15 cellular contexts compared by ENCODE assay signal in genomic region chr11:2998073-2998850, GRCh38. TPM values are rescaled to one million over a fixed set of nuclear protein-coding genes. Genes with fewer than 3 reads are reported as not detected.
DNase-seq lines count a peak whose midpoint lies in the region; ATAC-seq and TF ChIP-seq lines count a peak whose summit lies in the region.
"Had no signal": no experiment of that assay in that cellular context is flagged by ENCODE, and none has a peak within 500 bp of the region (broad histone marks: within the 10 kb centered on the region; RNA-seq: fewer than 3 reads in every experiment).

No MANE protein-coding gene starts in this region.

- POLR2A ChIA-PET in Caco-2 (lab: Charles Lee) (interaction anchor here (0.6 to 0.7 kb wide), 2 partner anchors 590 to 621 kb away, joined by 4 to 7 read pairs; no protein-coding TSS in a partner anchor), HEK293 (lab: Yijun Ruan, JAX) (interaction anchor here (0.6 kb wide), 1 partner anchor 69 kb away, joined by 4 read pairs; the partner anchor contains the start of gene PHLDA2)

- no peaks in the 10 kb centered on the region for H3K4me1 ChIP-seq in Caco-2
- peaks cover 3% of the 10 kb centered on the region; the same call in 1 of the 2 replicates for H3K4me1 ChIP-seq in HEK293 (ENCODE audit: control insufficient read depth, insufficient read depth, low read length)
- H3K4me1 ChIP-seq in RWPE2 (ENCODE audit: insufficient read depth, poor library complexity, severe bottlenecking): peaks cover 22% of the 10 kb centered on the region
- H3K4me1 ChIP-seq in mucosa of descending colon (ENCODE audit: low read depth): no peaks in the 10 kb centered on the region
- H3K4me1 ChIP-seq in esophagus muscularis mucosa: peaks cover 22 to 28% (median 26%) of the 10 kb centered on the region in 4 donors

- H3K27ac ChIP-seq in HEK293 (ENCODE audit: extremely low read depth, low read depth, low read length) (no peak overlapping the region), RWPE2 (ENCODE audit: poor library complexity, severe bottlenecking) (peak overlapping the region; percentile 36), esophagus muscularis mucosa (replicated peaks in 1 of 4) (no peak overlapping the region)
- H3K27ac ChIP-seq: ascending aorta, right atrium auricular region, SJSA1 had no signal

- H3K27ac Mint-ChIP-seq in Caco-2 (ENCODE audit: unreplicated experiment): no peak overlapping the region
- H3K27ac Mint-ChIP-seq: T-helper 2 cell treated with Interferon-gamma antibody and Interleukin-4, amounts not matched to agents 5 μg/mL and 100 μg/mL, for 36 hours had no signal

- no peak overlapping the region for H3K4me3 Mint-ChIP-seq in Caco-2 (ENCODE audit: unreplicated experiment)
- H3K4me3 Mint-ChIP-seq: T-helper 2 cell treated with Interferon-gamma antibody and Interleukin-4, amounts not matched to agents 5 μg/mL and 100 μg/mL, for 36 hours had no signal

- 85% methylated on average over 6 of the region's 7 CpGs for WGBS in esophagus muscularis mucosa

- BruUV-seq in Caco-2 (replicated peaks; lab: Mats Ljungman, UMichigan): TSS peak; percentile 21

- CTCF ChIA-PET in Caco-2 (lab: Charles Lee): interaction anchor here (0.6 kb wide), 1 partner anchor 533 kb away, joined by 5 read pairs; no protein-coding TSS in a partner anchor
- CTCF ChIA-PET in HEK293 (lab: Yijun Ruan, JAX): interaction anchor here (2.1 kb wide), 1 partner anchor 93 kb away, joined by 7 read pairs; no protein-coding TSS in a partner anchor

- intact Hi-C loops in Caco-2 (cut with micrococcal nuclease; ENCODE audit: unreplicated experiment) (no loop called here), mucosa of descending colon (cut with DNase I, micrococcal nuclease) (no loop called here), esophagus muscularis mucosa (cut with DNase I) (no loop called here)

- DNase-seq in Caco-2: no peak
- DNase-seq in RWPE2 (ENCODE audit: low spot score): no peak
- DNase-seq in mucosa of descending colon: peak in 1 of 3 donors; percentile 78
- DNase-seq in EL: no peak
- no peak for DNase-seq in kidney glomerular epithelial cell (lab: John Stamatoyannopoulos, UW)
- DNase-seq in esophagus muscularis mucosa (ENCODE audit: extremely low spot score): no peak
- DNase-seq: BE2C, foreskin melanocyte, IMR-90, left cardiac atrium had no signal

- H3K27me3 ChIP-seq in Caco-2 (replicated peaks; ENCODE audit: control insufficient read depth, insufficient read depth, low read length) (no peaks in the 10 kb centered on the region), RWPE2 (ENCODE audit: insufficient read depth, poor library complexity, severe bottlenecking) (no peaks in the 10 kb centered on the region), esophagus muscularis mucosa (no peaks in the 10 kb centered on the region)
- H3K27me3 ChIP-seq: ascending aorta, BE2C, right atrium auricular region, SJSA1 had no signal

- no peaks in the 10 kb centered on the region for H3K9me3 Mint-ChIP-seq in Caco-2 (ENCODE audit: unreplicated experiment)
- H3K9me3 Mint-ChIP-seq: T-helper 2 cell treated with Interferon-gamma antibody and Interleukin-4, amounts not matched to agents 5 μg/mL and 100 μg/mL, for 36 hours had no signal

- TF ChIP-seq EP300 in esophagus muscularis mucosa (IDR thresholded peaks at IDR 0.05): no peak

- no peaks in the 10 kb centered on the region; the same call in 1 of the 2 replicates for H3K36me3 ChIP-seq in Caco-2 (ENCODE audit: control insufficient read depth, insufficient read depth, low read length)
- peaks cover 0 to 35% of the 10 kb centered on the region in 2 experiments; a peak in 1 of 3 replicates for H3K36me3 ChIP-seq in HEK293 (ENCODE audit: control insufficient read depth in 2 of 2, insufficient read depth in 1 of 2, low read length in 2 of 2)
- peaks cover 40% of the 10 kb centered on the region for H3K36me3 ChIP-seq in RWPE2 (ENCODE audit: low read depth)
- H3K36me3 ChIP-seq in mucosa of descending colon (ENCODE audit: low read depth): no peaks in the 10 kb centered on the region
- peaks cover 13 to 40% (median 33%) of the 10 kb centered on the region in 4 donors for H3K36me3 ChIP-seq in esophagus muscularis mucosa

- TF ChIP-seq CTCF in Caco-2 (IDR thresholded peaks at IDR 0.05; ENCODE audit: insufficient read depth in 1 of 2, low read depth in 1 of 2, low read length in 1 of 2, severe bottlenecking in 1 of 2, unreplicated experiment in 1 of 2) (no peak), HEK293 (tag by site-specific recombination; IDR thresholded peaks at IDR 0.05) (no peak), RWPE2 (IDR thresholded peaks at IDR 0.05; ENCODE audit: poor library complexity, severe bottlenecking) (no peak), mucosa of descending colon (IDR thresholded peaks at IDR 0.05) (no peak), esophagus muscularis mucosa (IDR thresholded peaks at IDR 0.05) (no peak)

- H3K4me3 ChIP-seq in Caco-2 (ENCODE audit: low read depth, low read length) (no peak overlapping the region), HEK293 (ENCODE audit: low read depth, low read length) (no peak overlapping the region), RWPE2 (ENCODE audit: severe bottlenecking) (no peak overlapping the region), mucosa of descending colon (no peak overlapping the region), esophagus muscularis mucosa (no peak overlapping the region)
- H3K4me3 ChIP-seq: ascending aorta, right atrium auricular region, SJSA1 had no signal

- H3K27me3 Mint-ChIP-seq in Caco-2 (ENCODE audit: insufficient read depth, unreplicated experiment): no peaks in the 10 kb centered on the region

- H3K9me3 ChIP-seq in Caco-2 (no peaks in the 10 kb centered on the region), HEK293 (ENCODE audit: control insufficient read depth, insufficient read depth, low read depth, low read length) (no peaks in the 10 kb centered on the region), RWPE2 (ENCODE audit: severe bottlenecking) (no peaks in the 10 kb centered on the region), mucosa of descending colon (no peaks in the 10 kb centered on the region), esophagus muscularis mucosa (no peaks in the 10 kb centered on the region)
- H3K9me3 ChIP-seq: ascending aorta, BE2C, right atrium auricular region, SJSA1 had no signal

- no peak for ATAC-seq in RWPE2 (ENCODE audit: low read depth)
- ATAC-seq in mucosa of descending colon: peak; percentile 92
- ATAC-seq: left cardiac atrium had no signal

- peaks cover 57% of the 10 kb centered on the region for H3K36me3 Mint-ChIP-seq in Caco-2 (ENCODE audit: insufficient read depth, unreplicated experiment)

- no peak for TF ChIP-seq POLR2A in esophagus muscularis mucosa (IDR thresholded peaks at IDR 0.05; ENCODE audit: low read depth)

- H3K4me1 Mint-ChIP-seq in Caco-2 (ENCODE audit: low read depth, unreplicated experiment): no peaks in the 10 kb centered on the region

TF ChIP-seq in HEK293, 187 proteins besides CTCF, POLR2A, EP300 and RAD21:
- TF ChIP-seq SP7 (tag by site-specific recombination; IDR thresholded peaks at IDR 0.05) (peak; percentile 57; the same call in 1 of the 2 replicates), ZNF121 (tag by site-specific recombination; IDR thresholded peaks at IDR 0.05) (peak; percentile 49; the same call in 1 of the 2 replicates), ZNF266 (tag by site-specific recombination; IDR thresholded peaks at IDR 0.05; ENCODE audit: low read depth) (no peak), ZNF138 (tag by site-specific recombination; IDR thresholded peaks at IDR 0.05; ENCODE audit: borderline replicate concordance) (no peak), RBAK (tag by site-specific recombination; IDR thresholded peaks at IDR 0.05) (no peak)

RNA-seq across cellular contexts. Expression of gene NAP1L4, which starts 6.1 kb away (rescaled TPM):
- total RNA-seq in Caco-2 (2022) (210 and 215 TPM in 2 replicates), mucosa of descending colon (100 to 1,000 TPM in 1 of 3 donors, 10 to 100 TPM in 2; 94.0 to 116 (median 99.8) TPM), esophagus muscularis mucosa (100 to 1,000 TPM in 3 of 4 donors, 10 to 100 TPM in 1; 90.0 to 148 (median 125) TPM)

RNA-seq across cellular contexts. Expression of gene CARS1, which starts 59.0 kb away (rescaled TPM):
- total RNA-seq in Caco-2 (2022) (117 and 121 TPM in 2 replicates), mucosa of descending colon (10 to 100 TPM; 40.9 to 61.0 (median 43.3) TPM), esophagus muscularis mucosa (10 to 100 TPM; 30.3 to 35.6 (median 34.9) TPM)
